Comparison of ENCODE assay signal across 10 cellular contexts in the genomic region with DNA sequence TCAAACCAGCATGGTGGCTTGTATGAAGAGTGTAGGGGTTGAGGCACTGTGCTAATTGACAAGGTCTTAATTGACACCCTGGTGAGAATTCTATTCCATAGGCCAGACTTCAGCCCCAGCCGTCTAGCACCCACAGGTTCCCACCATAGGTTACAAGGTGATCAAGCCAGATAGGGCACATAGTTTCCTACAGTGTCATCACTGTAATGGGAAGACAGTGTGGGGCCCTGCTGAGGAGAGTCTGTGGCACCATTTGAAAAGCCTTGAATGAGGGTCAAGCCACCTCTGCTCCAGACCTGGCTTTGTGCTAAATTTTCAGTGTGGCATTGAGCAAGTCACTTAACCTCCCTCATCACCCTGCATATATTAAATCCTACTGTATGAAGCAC. TPM values are rescaled to one million over a fixed set of nuclear protein-coding genes. Genes with fewer than 3 reads are reported as not detected.
DNase-seq lines count a peak whose midpoint lies in the region; ATAC-seq and TF ChIP-seq lines count a peak whose summit lies in the region.
"Had no signal": no experiment of that assay in that cellular context is flagged by ENCODE, and none has a peak within 500 bp of the region (broad histone marks: within the 10 kb centered on the region; RNA-seq: fewer than 3 reads in every experiment).

No MANE protein-coding gene starts in this region.

- no peak for DNase-seq in cardiac muscle cell (ENCODE audit: low read depth in 1 of 2, low spot score in 1 of 2)
- no peak for DNase-seq in Right ventricle myocardium inferior (ENCODE audit: missing footprints)
- DNase-seq in brain microvascular endothelial cell, result no peak
- DNase-seq in upper lobe of left lung, result no peak
- no peak for DNase-seq in effector CD4-positive, alpha-beta T cell
- no peak for DNase-seq in NCI-H524 (lab: John Stamatoyannopoulos, UW)
- no peak for DNase-seq in GM19240 (ENCODE audit: insufficient read length, low spot score)
- DNase-seq: activated gamma-delta T cell treated with Interleukin-2 at 50 U/mL for 16 hours, naive B cell had no signal

- no peak overlapping the region for H3K4me3 ChIP-seq in cardiac muscle cell
- H3K4me3 ChIP-seq in brain microvascular endothelial cell (ENCODE audit: low read depth, low read length), result no peak overlapping the region
- no peak overlapping the region for H3K4me3 ChIP-seq in mucosa of rectum (ENCODE audit: low read length in 2 of 2)
- no peak overlapping the region for H3K4me3 ChIP-seq in upper lobe of left lung

- ATAC-seq in Right ventricle myocardium inferior (no peak), upper lobe of left lung (ENCODE audit: low FRiP score in 2 of 2) (no peak)

- no peak for TF ChIP-seq POLR2A in upper lobe of left lung (IDR thresholded peaks at IDR 0.05)

- in situ Hi-C loops in brain microvascular endothelial cell (cut with HindIII; ENCODE audit: low pct_ligation_motif_present, low sequenced_read_pairs), result no loop called here

- H3K27me3 ChIP-seq in cardiac muscle cell (no peaks in the 10 kb centered on the region), brain microvascular endothelial cell (replicated peaks) (no peaks in the 10 kb centered on the region), mucosa of rectum (ENCODE audit: control insufficient read depth in 2 of 2, insufficient read depth in 2 of 2, low read length in 2 of 2) (no peaks in the 10 kb centered on the region), upper lobe of left lung (no peaks in the 10 kb centered on the region)

- intact Hi-C loops in Right ventricle myocardium inferior (cut with DNase I), result loop anchor here (5.0 to 10.0 kb wide), 2 partner anchors 70 to 213 kb away; a partner anchor contains a TSS

- TF ChIP-seq CTCF in cardiac muscle cell (IDR thresholded peaks at IDR 0.05; ENCODE audit: low read depth, low read length) (no peak), brain microvascular endothelial cell (IDR thresholded peaks at IDR 0.05; ENCODE audit: low read depth, low read length, missing control alignments) (no peak), upper lobe of left lung (IDR thresholded peaks at IDR 0.05) (no peak)

- TF ChIP-seq EP300 in upper lobe of left lung (IDR thresholded peaks at IDR 0.05), result no peak

- H3K36me3 ChIP-seq in cardiac muscle cell (no peaks in the 10 kb centered on the region), brain microvascular endothelial cell (replicated peaks) (no peaks in the 10 kb centered on the region), mucosa of rectum (ENCODE audit: control insufficient read depth in 2 of 2, insufficient read depth in 2 of 2, low read length in 2 of 2) (no peaks in the 10 kb centered on the region), upper lobe of left lung (no peaks in the 10 kb centered on the region)

- peaks cover 96% of the 10 kb centered on the region for H3K4me1 ChIP-seq in cardiac muscle cell (ENCODE audit: low read depth)
- peaks cover 76 to 80% of the 10 kb centered on the region in 2 donors for H3K4me1 ChIP-seq in mucosa of rectum (ENCODE audit: control insufficient read depth in 2 of 2, insufficient read depth in 2 of 2, low read length in 2 of 2)
- peaks cover 79 to 91% (median 82%) of the 10 kb centered on the region in 4 donors for H3K4me1 ChIP-seq in upper lobe of left lung

- peak overlapping the region; percentile 97 for H3K27ac ChIP-seq in cardiac muscle cell
- H3K27ac ChIP-seq in brain microvascular endothelial cell, result peak overlapping the region; percentile 12
- peak overlapping the region; percentile 78 to 85 for H3K27ac ChIP-seq in mucosa of rectum (ENCODE audit: low read depth in 2 of 2, low read length in 2 of 2)
- peak overlapping the region; percentile 73 to 91 (median 84) for H3K27ac ChIP-seq in upper lobe of left lung

- no peak overlapping the region for H3K9ac ChIP-seq in mucosa of rectum (ENCODE audit: low read depth in 1 of 2, low read length in 2 of 2)

- WGBS in upper lobe of left lung, 2 donors, result 67 to 73% methylated on average over 1 of the region's 1 CpG

- H3K9me3 ChIP-seq in cardiac muscle cell (ENCODE audit: low read depth) (no peaks in the 10 kb centered on the region), mucosa of rectum (ENCODE audit: control insufficient read depth in 2 of 2, low read length in 2 of 2) (no peaks in the 10 kb centered on the region), upper lobe of left lung (no peaks in the 10 kb centered on the region)

RNA-seq across cellular contexts. Expression of a gene that starts 36.2 kb away (rescaled TPM):
- 48.7 and 80.7 TPM in 2 replicates for total RNA-seq in cardiac muscle cell
- 79.3 and 95.5 TPM in 2 replicates for polyA plus RNA-seq in cardiac muscle cell
- total RNA-seq in Right ventricle myocardium inferior, result 32.7 TPM
- 10 to 100 TPM; 17.5 to 38.8 (median 26.8) TPM for total RNA-seq in upper lobe of left lung

Comparison
In these comparisons a context has a peak if more than half of its experiments do, and no peak if none do; other contexts are left out.
1. H3K27ac ChIP-seq: peak in every context shown above with its lines; median percentile 97 in cardiac muscle cell; 84 in upper lobe of left lung; 82 in mucosa of rectum; 12 in brain microvascular endothelial cell.